10 cellular contexts compared by ENCODE assay signal in the genomic region with DNA sequence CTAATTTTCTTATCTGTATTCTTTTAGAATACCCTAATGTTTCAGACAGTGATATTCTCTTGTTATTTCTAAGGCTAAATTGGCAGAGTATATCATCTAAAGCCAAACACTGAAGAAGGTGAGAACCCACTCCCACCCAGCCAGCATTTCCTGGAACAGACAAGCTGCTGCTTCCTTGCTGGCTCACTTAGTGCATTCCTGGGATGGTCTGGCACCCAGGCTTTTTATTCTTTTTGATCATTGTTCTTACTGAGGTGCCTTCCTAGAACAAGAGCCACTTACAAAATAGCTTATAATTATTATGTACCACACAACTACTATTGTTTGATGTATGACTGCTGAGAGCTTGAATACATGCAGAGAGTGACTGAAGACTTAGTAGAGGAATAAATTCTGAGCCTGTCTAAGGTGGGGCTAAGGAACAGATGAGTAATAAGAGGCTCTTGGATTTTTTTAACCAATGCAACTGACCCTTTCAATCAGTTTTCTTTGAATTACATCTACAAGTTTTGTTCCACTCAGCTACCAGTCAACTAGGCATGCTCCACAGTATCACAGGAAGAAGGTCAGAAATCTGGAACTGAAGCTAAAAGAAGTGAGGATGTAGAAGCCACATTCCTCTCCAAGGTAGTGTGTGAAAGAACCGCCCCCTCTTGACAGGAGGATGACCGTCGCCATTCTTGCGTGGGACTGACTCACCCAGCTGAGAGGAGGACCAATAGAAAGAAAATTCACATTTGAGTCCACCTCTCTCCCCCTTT. TPM values are rescaled to one million over a fixed set of nuclear protein-coding genes. Genes with fewer than 3 reads are reported as not detected.
A peak's percentile ranks its signal among the peaks of the same experiment; 100 is the strongest.
DNase-seq lines count a peak whose midpoint lies in the region; ATAC-seq, FAIRE-seq and TF ChIP-seq lines count a peak whose summit lies in the region.
"Had no signal": no experiment of that assay in that cellular context is flagged by ENCODE, and none has a peak within 500 bp of the region (broad histone marks: within the 10 kb centered on the region; RNA-seq: fewer than 3 reads in every experiment).

No MANE protein-coding gene starts in this region.

- DNase-seq in activated naive CD4-positive, alpha-beta T cell (lab: John Stamatoyannopoulos, UW) = no peak
- DNase-seq in amniotic stem cell (lab: John Stamatoyannopoulos, UW) (peak; percentile 30), left lung (peak in 1 of 2 donors; percentile 40), urothelium cell line (ENCODE audit: low spot score) (peak; percentile 31), lower leg skin (ENCODE audit: low spot score in 2 of 2) (no peak), nucleus accumbens (lab: John Stamatoyannopoulos, UW) (no peak)
- DNase-seq in stimulated activated CD4-positive, alpha-beta T cell treated with anti-CD3 and anti-CD28 coated beads, Interleukin-12 subunit alpha, Interleukin-12 subunit beta, amount 100 ng/mL, for 4 hours = no peak
- DNase-seq: NCI-H1436 had no signal

- peaks cover 60% of the 10 kb centered on the region for H3K4me1 Mint-ChIP-seq in activated naive CD4-positive, alpha-beta T cell treated with anti-CD3 and anti-CD28 coated beads, Interleukin-2, amount 50 U/mL, for 24 hours

- H3K27me3 Mint-ChIP-seq in activated naive CD4-positive, alpha-beta T cell treated with anti-CD3 and anti-CD28 coated beads, Interleukin-2, amount 50 U/mL, for 24 hours = no peaks in the 10 kb centered on the region

- no peak for TF ChIP-seq POLR2A in lower leg skin (IDR thresholded peaks at IDR 0.05)

- H3K4me1 ChIP-seq in left lung = peaks cover 4 to 23% of the 10 kb centered on the region in 2 donors

- no peak for FAIRE-seq in urothelium cell line (lab: Jason Lieb, UNC)
- FAIRE-seq: D721Med had no signal

- intact Hi-C loops in left lung (cut with DNase I) = no loop called here
- intact Hi-C loops in lower leg skin (cut with DNase I; ENCODE audit: low total_unique reads) = no loop called here

- ATAC-seq in left lung = peak; percentile 88

- peaks cover 0 to 82% of the 10 kb centered on the region in 2 donors for H3K36me3 ChIP-seq in left lung

- H3K9me3 ChIP-seq in left lung = no peaks in the 10 kb centered on the region

- H3K4me3 ChIP-seq in left lung = no peak overlapping the region
- no peak overlapping the region for H3K4me3 ChIP-seq in lower leg skin (ENCODE audit: low read depth, poor library complexity, severe bottlenecking)

- H3K27me3 ChIP-seq in left lung = no peaks in the 10 kb centered on the region

- no peak overlapping the region for H3K4me3 Mint-ChIP-seq in activated naive CD4-positive, alpha-beta T cell treated with anti-CD3 and anti-CD28 coated beads, Interleukin-2, amount 50 U/mL, for 24 hours

- peaks cover 19% of the 10 kb centered on the region for H3K36me3 Mint-ChIP-seq in activated naive CD4-positive, alpha-beta T cell treated with anti-CD3 and anti-CD28 coated beads, Interleukin-2, amount 50 U/mL, for 24 hours

- H3K27ac ChIP-seq in left lung = peak overlapping the region; percentile 21 to 68

- H3K27ac Mint-ChIP-seq in activated naive CD4-positive, alpha-beta T cell treated with anti-CD3 and anti-CD28 coated beads, Interleukin-2, amount 50 U/mL, for 24 hours = peak overlapping the region; percentile 74

- H3K9me3 Mint-ChIP-seq in activated naive CD4-positive, alpha-beta T cell treated with anti-CD3 and anti-CD28 coated beads, Interleukin-2, amount 50 U/mL, for 24 hours = no peaks in the 10 kb centered on the region

- TF ChIP-seq CTCF in left lung (IDR thresholded peaks at IDR 0.05) (no peak), lower leg skin (IDR thresholded peaks at IDR 0.05) (no peak)

- WGBS in lower leg skin, 2 donors = 65 to 67% methylated on average over 4 of the region's 4 CpGs

RNA-seq across cellular contexts. Expression of a gene that starts 30.1 kb away (rescaled TPM):
- total RNA-seq in left lung (1 to 10 TPM; 1.7 to 1.9 TPM), lower leg skin (under 1 TPM in 1 of 4 donors, not detected in 3; 0.16 TPM)

RNA-seq across cellular contexts. Expression of a gene that starts 53.6 kb away (rescaled TPM):
- total RNA-seq in left lung (10 to 100 TPM; 16.8 to 20.4 TPM), lower leg skin (10 to 100 TPM; 40.3 to 55.5 (median 45.3) TPM)

Comparison
In these comparisons a context has a peak if more than half of its experiments do, and no peak if none do; other contexts are left out.
1. DNase-seq: peak in amniotic stem cell (single experiment) and urothelium cell line (single experiment); none in activated naive CD4-positive, alpha-beta T cell (0 of 4), lower leg skin (0 of 2), nucleus accumbens (0 of 56) and stimulated activated CD4-positive, alpha-beta T cell treated with anti-CD3 and anti-CD28 coated beads, Interleukin-12 subunit alpha, Interleukin-12 subunit beta, amount 100 ng/mL, for 4 hours (single experiment).